In the genomic region with DNA sequence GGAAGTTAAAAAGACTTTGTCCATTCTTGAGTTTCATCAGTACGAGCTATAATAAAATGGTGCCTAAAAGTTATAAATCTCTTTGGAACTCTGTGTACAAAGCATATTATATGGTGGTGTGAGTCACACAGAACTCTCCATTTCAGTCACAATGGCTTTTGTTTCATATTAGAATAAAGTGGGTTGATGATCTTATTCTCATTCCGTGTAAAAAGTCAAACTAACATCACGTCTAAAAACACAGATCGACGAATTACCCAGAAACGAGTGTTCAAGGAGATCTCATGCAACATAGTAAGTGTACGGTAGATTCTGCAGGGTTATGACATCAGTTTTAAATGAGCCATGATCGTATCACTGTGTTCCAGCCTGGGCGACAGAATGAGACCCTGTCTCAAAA, we compare ENCODE assay signal across 18 cellular contexts.
DNase-seq lines count a peak whose midpoint lies in the region; ATAC-seq and TF ChIP-seq lines count a peak whose summit lies in the region.
"Had no signal": no experiment of that assay in that cellular context is flagged by ENCODE, and none has a peak within 500 bp of the region (broad histone marks: within the 10 kb centered on the region; RNA-seq: fewer than 3 reads in every experiment).

No MANE protein-coding gene starts in this region.

- peak; percentile 85 to 88 for ATAC-seq in activated CD4-positive, CD25-positive, alpha-beta regulatory T cell treated with anti-CD3 and anti-CD28 coated beads, Interleukin-2, amount 50 U/mL, for 24 hours
- peak; percentile 81 to 86 for ATAC-seq in activated naive CD4-positive, alpha-beta T cell treated with anti-CD3 and anti-CD28 coated beads, Interleukin-2, amount 50 U/mL, for 72 hours
- no peak for ATAC-seq in naive thymus-derived CD8-positive, alpha-beta T cell
- ATAC-seq in HG03196 (IDR thresholded peaks at IDR 0.05; ENCODE audit: unreplicated experiment), result no peak

- peaks cover 4% of the 10 kb centered on the region; the same call in 1 of the 2 replicates for H3K36me3 Mint-ChIP-seq in HFFc6 (ENCODE audit: low read depth)
- peaks cover 6 to 18% of the 10 kb centered on the region in 2 donors for H3K36me3 Mint-ChIP-seq in activated naive CD4-positive, alpha-beta T cell treated with anti-CD3 and anti-CD28 coated beads, Interleukin-2, amount 50 U/mL, for 72 hours
- H3K36me3 Mint-ChIP-seq in naive thymus-derived CD8-positive, alpha-beta T cell, result peaks cover 13 to 37% (median 32%) of the 10 kb centered on the region in 3 donors

- H3K27me3 Mint-ChIP-seq in HFFc6 (ENCODE audit: insufficient read depth), result peaks cover under 1% of the 10 kb centered on the region; the same call in 1 of the 2 replicates
- H3K27me3 Mint-ChIP-seq in naive thymus-derived CD8-positive, alpha-beta T cell, result no peaks in the 10 kb centered on the region

- POLR2A ChIA-PET in naive thymus-derived CD8-positive, alpha-beta T cell (lab: Charles Lee), result interaction anchor here (0.7 to 9.6 kb wide), 4 partner anchors 9 to 29 kb away, joined by 3 to 126 read pairs (median 4); no protein-coding TSS in a partner anchor

- H3K4me1 Mint-ChIP-seq in HFFc6 (ENCODE audit: low read depth), result peaks cover 39% of the 10 kb centered on the region
- peaks cover 29 to 92% (median 83%) of the 10 kb centered on the region in 4 donors for H3K4me1 Mint-ChIP-seq in naive thymus-derived CD8-positive, alpha-beta T cell

- H3K4me3 ChIP-seq in coronary artery, result no peak overlapping the region
- H3K4me3 ChIP-seq: BLaER1 treated with 17β-estradiol and CSF1 and Interleukin-3, amounts not matched to agents 10 nM and 100 nM; testis had no signal

- peak overlapping the region; percentile 22; the same call in 1 of the 2 replicates for H3K4me3 Mint-ChIP-seq in HFFc6
- peak overlapping the region in 3 of 10 donors; percentile 12 to 49 (median 47) for H3K4me3 Mint-ChIP-seq in naive thymus-derived CD8-positive, alpha-beta T cell

- H3K9me3 Mint-ChIP-seq in HFFc6, result no peaks in the 10 kb centered on the region
- no peaks in the 10 kb centered on the region for H3K9me3 Mint-ChIP-seq in activated naive CD4-positive, alpha-beta T cell treated with anti-CD3 and anti-CD28 coated beads, Interleukin-2, amount 50 U/mL, for 72 hours
- no peaks in the 10 kb centered on the region for H3K9me3 Mint-ChIP-seq in naive thymus-derived CD8-positive, alpha-beta T cell

- TF ChIP-seq CTCF in HFFc6 (IDR thresholded peaks at IDR 0.05) (no peak), coronary artery (IDR thresholded peaks at IDR 0.05) (no peak)

- H3K27ac ChIP-seq in coronary artery, result no peak overlapping the region
- H3K27ac ChIP-seq: 22Rv1; BLaER1 treated with 17β-estradiol and CSF1 and Interleukin-3, amounts not matched to agents 10 nM and 100 nM; testis had no signal

- no peak for DNase-seq in activated CD4-positive, CD25-positive, alpha-beta regulatory T cell (lab: John Stamatoyannopoulos, UW)
- no peak for DNase-seq in HFFc6
- DNase-seq in activated naive CD4-positive, alpha-beta T cell treated with anti-CD3 and anti-CD28 coated beads, Interleukin-2, amount 50 U/mL, for 72 hours (ENCODE audit: low spot score in 2 of 2), result no peak
- DNase-seq in naive thymus-derived CD8-positive, alpha-beta T cell, result no peak
- no peak for DNase-seq in foreskin melanocyte
- DNase-seq in coronary artery (ENCODE audit: low spot score), result no peak
- DNase-seq: activated CD4-positive, alpha-beta T cell treated with anti-CD3 and anti-CD28 coated beads, Interleukin-2, amount 50 U/mL, for 4 hours; DND-41; foreskin fibroblast; NCI-H1417; NCI-H2227 treated with DMSO at 0.1 percent for 48 hours; NK-92 treated with Interleukin-12 subunit alpha and Interleukin-12 subunit beta, amount 100 ng/mL, for 24 hours; SHP77; testis had no signal

- H3K27ac Mint-ChIP-seq in HFFc6, result peak overlapping the region; percentile 23; the same call in 1 of the 2 replicates
- H3K27ac Mint-ChIP-seq in activated naive CD4-positive, alpha-beta T cell treated with anti-CD3 and anti-CD28 coated beads, Interleukin-2, amount 50 U/mL, for 72 hours, result peak overlapping the region; percentile 96 to 97
- H3K27ac Mint-ChIP-seq in naive thymus-derived CD8-positive, alpha-beta T cell, result peak overlapping the region; percentile 18 to 99 (median 84)

Comparison
In these comparisons a context has a peak if more than half of its experiments do, and no peak if none do; other contexts are left out.
1. ATAC-seq: peak in activated CD4-positive, CD25-positive, alpha-beta regulatory T cell treated with anti-CD3 and anti-CD28 coated beads, Interleukin-2, amount 50 U/mL, for 24 hours (2 of 2) and activated naive CD4-positive, alpha-beta T cell treated with anti-CD3 and anti-CD28 coated beads, Interleukin-2, amount 50 U/mL, for 72 hours (2 of 2); none in naive thymus-derived CD8-positive, alpha-beta T cell (0 of 2) and HG03196 (single experiment).
2. H3K27ac Mint-ChIP-seq: peak in every context shown above with its lines; median percentile 96 in activated naive CD4-positive, alpha-beta T cell treated with anti-CD3 and anti-CD28 coated beads, Interleukin-2, amount 50 U/mL, for 72 hours; 84 in naive thymus-derived CD8-positive, alpha-beta T cell; 23 in HFFc6.